Comparison of ENCODE assay signal across 8 cellular contexts in genomic region chr17:82236142-82236971, GRCh38. TPM values are rescaled to one million over a fixed set of nuclear protein-coding genes. Genes with fewer than 3 reads are reported as not detected.
DNase-seq lines count a peak whose midpoint lies in the region; ATAC-seq and TF ChIP-seq lines count a peak whose summit lies in the region.

No MANE protein-coding gene starts in this region.

- DNase-seq in COLO668 (lab: John Stamatoyannopoulos, UW; ENCODE audit: unreplicated experiment) (peak; percentile 73), LHCN-M2 (ENCODE audit: low read depth) (peak; percentile 56), T-helper 9 cell (peak; percentile 64), astrocyte of the cerebellum (ENCODE audit: low read depth) (no peak), hypothalamus (lab: John Stamatoyannopoulos, UW) (peak in 40 of 51 donors; percentile 19 to 82 (median 62))
- peak; percentile 44 to 62 (median 58) for DNase-seq in stimulated activated CD4-positive, alpha-beta T cell treated with anti-CD3 and anti-CD28 coated beads, Interleukin-12 subunit alpha, Interleukin-12 subunit beta, amount 100 ng/mL, for 48 hours (ENCODE audit: low read depth in 2 of 3, low spot score in 1 of 3)

- ATAC-seq in HG03135 (IDR thresholded peaks at IDR 0.05; ENCODE audit: unreplicated experiment) (no peak), HG02981 (IDR thresholded peaks at IDR 0.05; ENCODE audit: unreplicated experiment) (no peak)

- H3K4me3 ChIP-seq in astrocyte of the cerebellum (ENCODE audit: low read depth, low read length): no peak overlapping the region

- in situ Hi-C loops in astrocyte of the cerebellum (cut with HindIII; ENCODE audit: low sequenced_read_pairs): no loop called here

- peak; percentile 95 for TF ChIP-seq CTCF in astrocyte of the cerebellum (IDR thresholded peaks at IDR 0.05; ENCODE audit: low read depth, low read length, missing control alignments)

RNA-seq across cellular contexts. Expression of gene SLC16A3, which starts 7.5 kb away (rescaled TPM):
- 497 and 711 TPM in 2 replicates for total RNA-seq in LHCN-M2 (2014; rRNA removed)
- polyA plus RNA-seq in LHCN-M2 (2012): 445 TPM

RNA-seq across cellular contexts. Expression of gene CCDC57, which starts 23.7 kb away (rescaled TPM):
- 11.0 and 13.5 TPM in 2 replicates for total RNA-seq in LHCN-M2 (2014; rRNA removed)
- 8.0 TPM for polyA plus RNA-seq in LHCN-M2 (2012)

RNA-seq across cellular contexts. Expression of gene CSNK1D, which starts 37.1 kb away (rescaled TPM):
- total RNA-seq in LHCN-M2 (2014; rRNA removed): 38.9 and 51.3 TPM in 2 replicates
- polyA plus RNA-seq in LHCN-M2 (2012): 98.1 TPM
